ENCODE assay signal across 1 cellular context in genomic region chr16:81615411-81615810, GRCh38.
A peak's percentile ranks its signal among the peaks of the same experiment; 100 is the strongest.
TF ChIP-seq lines count a peak whose summit lies in the region.

No MANE protein-coding gene starts in this region.

TF ChIP-seq in HepG2, 621 proteins besides CTCF, POLR2A, EP300 and RAD21 (continued from another document):
- TF ChIP-seq MTERF4 (CRISPR knock-in tag; IDR thresholded peaks at IDR 0.05) (no peak), SNAPC4 (CRISPR knock-in tag; IDR thresholded peaks at IDR 0.05) (no peak), NBN (conservative IDR thresholded peaks at IDR 0.05) (peak; percentile 62; the same call in 1 of the 2 replicates), LCORL (IDR thresholded peaks at IDR 0.05) (peak; percentile 59; the same call in 1 of the 2 replicates), LCORL (CRISPR knock-in tag; IDR thresholded peaks at IDR 0.05) (no peak), ZNF646 (CRISPR knock-in tag; IDR thresholded peaks at IDR 0.05) (peak; percentile 90; the same call in 1 of the 2 replicates), IKZF1 (IDR thresholded peaks at IDR 0.05) (no peak), ARID4A (CRISPR knock-in tag; IDR thresholded peaks at IDR 0.05; ENCODE audit: borderline replicate concordance) (no peak), SP2 (CRISPR knock-in tag; IDR thresholded peaks at IDR 0.05) (no peak), FLYWCH1 (CRISPR knock-in tag; IDR thresholded peaks at IDR 0.05) (no peak), CREBL2 (CRISPR knock-in tag; IDR thresholded peaks at IDR 0.05; ENCODE audit: borderline replicate concordance) (no peak), NFE2 (CRISPR knock-in tag; IDR thresholded peaks at IDR 0.05) (no peak), IRF1 (CRISPR knock-in tag; IDR thresholded peaks at IDR 0.05; ENCODE audit: low read depth) (no peak), GATAD1 (CRISPR knock-in tag; IDR thresholded peaks at IDR 0.05) (no peak), KLF15 (CRISPR knock-in tag; IDR thresholded peaks at IDR 0.05; ENCODE audit: borderline replicate concordance) (no peak), ZNF207 (IDR thresholded peaks at IDR 0.05; ENCODE audit: borderline replicate concordance) (peak; percentile 46), ZNF331 (CRISPR knock-in tag; IDR thresholded peaks at IDR 0.05) (no peak), ZC3H13 (CRISPR knock-in tag; IDR thresholded peaks at IDR 0.05) (no peak), ZNF275 (CRISPR knock-in tag; IDR thresholded peaks at IDR 0.05; ENCODE audit: borderline replicate concordance) (no peak), PCBP1 (IDR thresholded peaks at IDR 0.05; ENCODE audit: borderline replicate concordance, low read depth, low read length) (no peak)
